Comparison of ENCODE assay signal across 19 cellular contexts in genomic region chr6:33607126-33607783, GRCh38. TPM values are rescaled to one million over a fixed set of nuclear protein-coding genes. Genes with fewer than 3 reads are reported as not detected.
DNase-seq lines count a peak whose midpoint lies in the region; ATAC-seq, FAIRE-seq and TF ChIP-seq lines count a peak whose summit lies in the region.
"Had no signal": no experiment of that assay in that cellular context is flagged by ENCODE, and none has a peak within 500 bp of the region (broad histone marks: within the 10 kb centered on the region; RNA-seq: fewer than 3 reads in every experiment).

No MANE protein-coding gene starts in this region.

- no peak for TF ChIP-seq EP300 in A549 (IDR thresholded peaks at IDR 0.05)

- H3K36me3 ChIP-seq in HUES64 (ENCODE audit: insufficient read depth, low read length) = no peaks in the 10 kb centered on the region
- H3K36me3 ChIP-seq: BE2C had no signal

- H3K4me3 ChIP-seq in A549 = no peak overlapping the region
- no peak overlapping the region for H3K4me3 ChIP-seq in HUES64 (ENCODE audit: low read length)
- H3K4me3 ChIP-seq in dorsolateral prefrontal cortex = no peak overlapping the region

- H3K27me3 Mint-ChIP-seq in WTC11 (ENCODE audit: low read depth) (no peaks in the 10 kb centered on the region; the same call in 1 of the 2 replicates), CD14-positive monocyte (ENCODE audit: low read depth in 3 of 3) (peaks cover 0 to 10% (median 1%) of the 10 kb centered on the region in 3 donors)
- H3K27me3 Mint-ChIP-seq: CD4-positive, alpha-beta T cell had no signal

- ATAC-seq in A549 (no peak), WTC11 (peak; percentile 40), omental fat pad (ENCODE audit: low FRiP score) (no peak), HG03520 (IDR thresholded peaks at IDR 0.05; ENCODE audit: unreplicated experiment) (no peak)
- ATAC-seq: PC-3 had no signal

- DNase-seq in A549 (ENCODE audit: low read depth in 1 of 2, low spot score in 1 of 2) (no peak), WTC11 (ENCODE audit: low spot score) (no peak), iPS-NIHi11 (ENCODE audit: low spot score) (peak; percentile 42), CD14-positive monocyte (ENCODE audit: low spot score) (no peak), omental fat pad (ENCODE audit: low spot score) (no peak), dorsolateral prefrontal cortex (no peak)
- DNase-seq: BE2C, Caco-2, GDM1, GOT3, NCI-H1092 treated with DMSO at 0.1 percent for 48 hours, NCI-H1694, NCI-H510A, SW 1271 had no signal

- H3K27ac ChIP-seq in A549 = peak overlapping the region; percentile 54 to 58; a peak in 4 of 6 replicates
- peak overlapping the region; percentile 36; the same call in 1 of the 2 replicates for H3K27ac ChIP-seq in HUES64 (ENCODE audit: low read depth, low read length)
- H3K27ac ChIP-seq in dorsolateral prefrontal cortex = no peak overlapping the region
- H3K27ac ChIP-seq: HL-60 had no signal

- TF ChIP-seq POLR2A in A549 (IDR thresholded peaks at IDR 0.05; ENCODE audit: low read length) = no peak

- H3K4me1 ChIP-seq in A549 (peaks cover 65% of the 10 kb centered on the region), HUES64 (ENCODE audit: insufficient read depth, low read length) (peaks cover 38% of the 10 kb centered on the region)
- H3K4me1 ChIP-seq: BE2C had no signal

- peak overlapping the region; percentile 20; the same call in 1 of the 3 replicates for H3K4me2 ChIP-seq in A549

- no peaks in the 10 kb centered on the region for H3K9me3 ChIP-seq in A549
- no peaks in the 10 kb centered on the region for H3K9me3 ChIP-seq in HUES64 (ENCODE audit: insufficient read depth, low read depth, low read length)
- H3K9me3 ChIP-seq: BE2C, Caco-2 had no signal

- H3K4me3 Mint-ChIP-seq in WTC11 (no peak overlapping the region), CD14-positive monocyte (no peak overlapping the region)
- H3K4me3 Mint-ChIP-seq: CD4-positive, alpha-beta T cell had no signal

- peaks cover 45% of the 10 kb centered on the region for H3K4me1 Mint-ChIP-seq in WTC11
- peaks cover 8% of the 10 kb centered on the region for H3K4me1 Mint-ChIP-seq in CD14-positive monocyte

- CTCF ChIA-PET in A549 (lab: Yijun Ruan, JAX) = interaction anchor here (0.7 to 3.8 kb wide), 11 partner anchors 10 to 556 kb away, joined by 3 to 20 read pairs (median 6); partner anchors contain the start of gene ITPR3
- CTCF ChIA-PET in WTC11 (lab: Charles Lee) = interaction anchor here (1.0 to 3.4 kb wide), 16 partner anchors 9 to 448 kb away, joined by 3 to 29 read pairs (median 6); partner anchors contain the start of genes BAK1 and ITPR3

- 84% methylated on average over 2 of the region's 8 CpGs for WGBS in A549 (ENCODE audit: missing lambda C conversion rate)
- 43% methylated on average over 8 of the region's 8 CpGs for WGBS in HUES64

- TF ChIP-seq RAD21 in A549 (conservative IDR thresholded peaks at IDR 0.05 in 1 of 2, IDR thresholded peaks at IDR 0.05 in 1 of 2) = no peak

- H3K36me3 Mint-ChIP-seq in WTC11 (peaks cover 4% of the 10 kb centered on the region; the same call in 1 of the 2 replicates), CD14-positive monocyte (no peaks in the 10 kb centered on the region)

- POLR2A ChIA-PET in A549 (lab: Yijun Ruan, JAX) (no interaction called here), WTC11 (lab: Charles Lee) (interaction anchor here (1.5 kb wide), 1 partner anchor 13 kb away, joined by 6 read pairs; the partner anchor contains the start of gene ITPR3)

- no peak for TF ChIP-seq CTCF in A549 (IDR thresholded peaks at IDR 0.05)
- TF ChIP-seq CTCF in WTC11 (IDR thresholded peaks at IDR 0.05) = no peak
- no peak for TF ChIP-seq CTCF in CD14-positive monocyte (IDR thresholded peaks at IDR 0.05)
- no peak for TF ChIP-seq CTCF in omental fat pad (IDR thresholded peaks at IDR 0.05)
- no peak for TF ChIP-seq CTCF in dorsolateral prefrontal cortex (IDR thresholded peaks at IDR 0.05 in 54 of 56, conservative IDR thresholded peaks at IDR 0.05 in 2 of 56; ENCODE audit: low read depth in 1 of 56, partially characterized antibody in 56 of 56)

- no peak overlapping the region for H3K9ac ChIP-seq in HUES64 (ENCODE audit: low read depth, low read length)

- intact Hi-C loops in CD14-positive monocyte (cut with micrococcal nuclease) (no loop called here), dorsolateral prefrontal cortex (cut with DNase I) (no loop called here)

- no peak for FAIRE-seq in A549 (lab: Jason Lieb, UNC)

- H3K9me3 Mint-ChIP-seq in WTC11 = peaks cover 8% of the 10 kb centered on the region
- H3K9me3 Mint-ChIP-seq in CD14-positive monocyte = peaks cover 0 to 8% (median 2%) of the 10 kb centered on the region in 7 donors
- H3K9me3 Mint-ChIP-seq: CD4-positive, alpha-beta T cell had no signal

- no peak overlapping the region for H3K27ac Mint-ChIP-seq in WTC11
- H3K27ac Mint-ChIP-seq in CD14-positive monocyte = no peak overlapping the region
- H3K27ac Mint-ChIP-seq: CD4-positive, alpha-beta T cell had no signal

- H3K27me3 ChIP-seq in HUES64 (ENCODE audit: insufficient read depth, low read length) (no peaks in the 10 kb centered on the region), dorsolateral prefrontal cortex (peaks cover 0 to 4% (median 0%) of the 10 kb centered on the region in 45 donors)
- H3K27me3 ChIP-seq: BE2C had no signal

TF ChIP-seq in A549, 52 proteins besides CTCF, POLR2A, EP300 and RAD21:
- TF ChIP-seq CEBPB (IDR thresholded peaks at IDR 0.05) (no peak), RCOR1 (IDR thresholded peaks at IDR 0.05; ENCODE audit: low read depth, low read length) (no peak), POLR2AphosphoS2 (conservative IDR thresholded peaks at IDR 0.05; ENCODE audit: low read length) (no peak), SMC3 (IDR thresholded peaks at IDR 0.05) (no peak), RNF2 (IDR thresholded peaks at IDR 0.05; ENCODE audit: borderline replicate concordance, low read depth) (no peak), RFX5 (IDR thresholded peaks at IDR 0.05) (no peak), ZFP36 (IDR thresholded peaks at IDR 0.05; ENCODE audit: borderline replicate concordance, partially characterized antibody) (no peak), PHF8 (IDR thresholded peaks at IDR 0.05; ENCODE audit: borderline replicate concordance, low read depth) (no peak), HOXA7 (CRISPR knock-in tag; IDR thresholded peaks at IDR 0.05) (no peak), MYC (IDR thresholded peaks at IDR 0.05; ENCODE audit: borderline replicate concordance, low read length) (no peak)

TF ChIP-seq in WTC11, 78 proteins besides CTCF, POLR2A, EP300 and RAD21 (continues in another document):
- TF ChIP-seq ARID4B (CRISPR knock-in tag; IDR thresholded peaks at IDR 0.05; ENCODE audit: borderline replicate concordance) = no peak

RNA-seq across cellular contexts. Expression of gene ITPR3, which starts 13.9 kb away (rescaled TPM):
- polyA plus RNA-seq in A549 (2011; rRNA removed) (17.6 and 19.1 TPM in 2 replicates), A549 (2017; fragmentation: RNase III; extraction: RNeasy Plus Mini Kit Qiagen cat#74134 plus additional on column Dnase treatment) (19.0 to 20.8 TPM (median 20.7 TPM) in 3 replicates), CD14-positive monocyte (not detected)
- 25.0 and 29.1 TPM in 2 replicates for polyA plus RNA-seq in A549 (2012; cell fraction: cytosol; rRNA removed)
- polyA plus RNA-seq in A549 (2012; cell fraction: nucleus; rRNA removed) = 77.0 and 104 TPM in 2 replicates
- polyA minus RNA-seq in A549 (2011; rRNA and poly(A)+ RNA removed) = 29.3 and 39.6 TPM in 2 replicates
- 11.4 TPM for polyA plus RNA-seq in HUES64 (2013, experiment 1 of 2)
- 12.3 TPM for polyA plus RNA-seq in HUES64 (2013, experiment 2 of 2)
- total RNA-seq in WTC11 (2021) (42.5 to 47.3 TPM (median 42.9 TPM) in 3 replicates), omental fat pad (10 to 100 TPM; 25.7 to 62.0 (median 35.9) TPM), dorsolateral prefrontal cortex (10 to 100 TPM in 1 of 120 experiments, 1 to 10 TPM in 119; 1.3 to 10.9 (median 3.8) TPM)

RNA-seq across cellular contexts. Expression of gene BAK1, which starts 27.2 kb away (rescaled TPM):
- 11.9 and 12.6 TPM in 2 replicates for polyA plus RNA-seq in A549 (2011; rRNA removed)
- polyA plus RNA-seq in A549 (2012; cell fraction: cytosol; rRNA removed) = 11.5 and 16.6 TPM in 2 replicates
- 13.1 and 13.6 TPM in 2 replicates for polyA plus RNA-seq in A549 (2012; cell fraction: nucleus; rRNA removed)
- 16.9 to 19.0 TPM (median 18.8 TPM) in 3 replicates for polyA plus RNA-seq in A549 (2017; fragmentation: RNase III; extraction: RNeasy Plus Mini Kit Qiagen cat#74134 plus additional on column Dnase treatment)
- 17.3 and 20.9 TPM in 2 replicates for polyA minus RNA-seq in A549 (2011; rRNA and poly(A)+ RNA removed)
- polyA plus RNA-seq in HUES64 (2013, experiment 1 of 2) = 36.2 TPM
- polyA plus RNA-seq in HUES64 (2013, experiment 2 of 2) = 35.6 TPM
- total RNA-seq in WTC11 (2021) = 40.5 to 40.9 TPM (median 40.5 TPM) in 3 replicates
- polyA plus RNA-seq in CD14-positive monocyte = 10 to 100 TPM; 27.8 to 34.0 TPM
- 10 to 100 TPM in 3 of 4 donors, 1 to 10 TPM in 1; 6.9 to 22.7 (median 10.9) TPM for total RNA-seq in omental fat pad
- total RNA-seq in dorsolateral prefrontal cortex = 10 to 100 TPM in 82 of 120 experiments, 1 to 10 TPM in 38; 6.4 to 17.0 (median 10.8) TPM

Comparison
In these comparisons a context has a peak if more than half of its experiments do, and no peak if none do; other contexts are left out.
1. H3K27ac ChIP-seq: peak in A549 (2 of 2) and HUES64 (single experiment); none in dorsolateral prefrontal cortex (0 of 59).